9 cellular contexts compared by ENCODE assay signal in the genomic region with DNA sequence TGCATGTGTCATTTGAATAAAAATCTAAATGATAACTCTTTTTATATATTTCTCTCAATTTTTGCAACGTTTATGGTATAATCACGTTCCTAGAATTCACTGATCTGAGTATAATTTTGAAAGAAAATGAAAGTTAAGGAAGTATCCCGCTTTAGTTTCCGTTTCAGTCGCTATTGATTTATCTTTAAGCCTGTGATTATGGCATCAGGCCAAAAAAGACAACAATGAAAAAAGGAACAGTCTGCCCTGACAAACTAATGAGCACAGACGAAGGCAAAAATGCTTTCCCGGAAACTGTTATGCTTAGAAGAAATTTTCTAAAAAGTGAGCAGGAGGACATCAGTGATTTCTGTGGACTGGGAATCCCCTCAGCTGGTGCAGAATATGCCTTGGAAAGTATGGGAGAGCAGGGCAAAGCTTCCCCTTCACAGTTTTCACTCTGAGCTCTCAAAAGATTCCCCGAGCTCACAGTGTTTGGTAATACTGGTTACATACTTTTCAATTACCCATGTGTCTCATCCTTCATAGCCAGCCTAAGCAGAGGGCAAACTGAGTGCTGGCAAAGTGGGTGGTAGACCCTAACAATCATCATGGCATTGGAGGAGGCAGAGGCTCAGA. TPM values are rescaled to one million over a fixed set of nuclear protein-coding genes. Genes with fewer than 3 reads are reported as not detected.
A peak's percentile ranks its signal among the peaks of the same experiment; 100 is the strongest.
DNase-seq lines count a peak whose midpoint lies in the region; ATAC-seq and TF ChIP-seq lines count a peak whose summit lies in the region.
"Had no signal": no experiment of that assay in that cellular context is flagged by ENCODE, and none has a peak within 500 bp of the region (broad histone marks: within the 10 kb centered on the region; RNA-seq: fewer than 3 reads in every experiment).

No MANE protein-coding gene starts in this region.

- no peak for TF ChIP-seq CTCF in right lobe of liver (IDR thresholded peaks at IDR 0.05)

- H3K36me3 ChIP-seq in BLaER1 treated with 17β-estradiol and CSF1 and Interleukin-3, amounts not matched to agents 10 nM and 100 nM = no peaks in the 10 kb centered on the region
- H3K36me3 ChIP-seq in adipocyte (ENCODE audit: control insufficient read depth, insufficient read depth, low read length, severe bottlenecking) = no peaks in the 10 kb centered on the region
- no peaks in the 10 kb centered on the region for H3K36me3 ChIP-seq in right lobe of liver

- no peak for TF ChIP-seq POLR2A in right lobe of liver (IDR thresholded peaks at IDR 0.05)

- ATAC-seq in right lobe of liver = peak; percentile 70 to 84 (median 80)
- ATAC-seq in HG02938 (IDR thresholded peaks at IDR 0.05; ENCODE audit: unreplicated experiment) = no peak
- ATAC-seq in GM18517 (IDR thresholded peaks at IDR 0.05; ENCODE audit: unreplicated experiment) = no peak
- no peak for ATAC-seq in HG02678 (IDR thresholded peaks at IDR 0.05; ENCODE audit: unreplicated experiment)

- peak overlapping the region; percentile 43 to 89 (median 62) for H3K4me2 ChIP-seq in BLaER1 treated with 17β-estradiol and CSF1 and Interleukin-3, amounts not matched to agents 10 nM and 100 nM

- no peaks in the 10 kb centered on the region for H4K20me1 ChIP-seq in BLaER1 treated with 17β-estradiol and CSF1 and Interleukin-3, amounts not matched to agents 10 nM and 100 nM

- DNase-seq in NCI-H1092 (lab: John Stamatoyannopoulos, UW) (peak; percentile 2), adipocyte (ENCODE audit: low read depth) (peak; percentile 9), right lobe of liver (no peak), SW 1271 (lab: John Stamatoyannopoulos, UW) (no peak)
- DNase-seq: activated naive CD4-positive, alpha-beta T cell treated with Interleukin-2 at 50 U/mL for 16 hours had no signal

- intact Hi-C loops in right lobe of liver (cut with DNase I) = no loop called here

- peak overlapping the region in 9 of 11 experiments; percentile 12 to 74 (median 37); a peak in 11 of 22 replicates for H3K27ac ChIP-seq in BLaER1 treated with 17β-estradiol and CSF1 and Interleukin-3, amounts not matched to agents 10 nM and 100 nM
- peak overlapping the region in 1 of 3 donors; percentile 34 for H3K27ac ChIP-seq in right lobe of liver

- H3K27me3 ChIP-seq in BLaER1 treated with 17β-estradiol and CSF1 and Interleukin-3, amounts not matched to agents 10 nM and 100 nM = no peaks in the 10 kb centered on the region
- no peaks in the 10 kb centered on the region for H3K27me3 ChIP-seq in adipocyte (replicated peaks; ENCODE audit: control insufficient read depth, insufficient read depth, low read length)
- H3K27me3 ChIP-seq in right lobe of liver = no peaks in the 10 kb centered on the region

- H3K4me1 ChIP-seq in BLaER1 treated with 17β-estradiol and CSF1 and Interleukin-3, amounts not matched to agents 10 nM and 100 nM = peaks cover 6 to 34% (median 9%) of the 10 kb centered on the region in 10 experiments; a peak in 19 of 20 replicates
- H3K4me1 ChIP-seq in adipocyte (ENCODE audit: control insufficient read depth, insufficient read depth, low read length) = peaks cover 12% of the 10 kb centered on the region
- no peaks in the 10 kb centered on the region for H3K4me1 ChIP-seq in right lobe of liver

- 4% methylated on average over 8 of the region's 8 CpGs for WGBS in right lobe of liver (ENCODE audit: insufficient coverage, low coverage, low lambda C conversion rate, missing lambda C conversion rate)

- H3K9ac ChIP-seq in BLaER1 treated with 17β-estradiol and CSF1 and Interleukin-3, amounts not matched to agents 10 nM and 100 nM = peak overlapping the region in 7 of 11 experiments; percentile 34 to 60 (median 43); a peak in 10 of 22 replicates
- peak overlapping the region; percentile 35 for H3K9ac ChIP-seq in adipocyte (ENCODE audit: low read length)

- 0 out of 20 replicates have a peak overlapping the region, but pooled peaks of 1 of the 10 experiments have one; percentile 20 for H3K4me3 ChIP-seq in BLaER1 treated with 17β-estradiol and CSF1 and Interleukin-3, amounts not matched to agents 10 nM and 100 nM
- H3K4me3 ChIP-seq in adipocyte (ENCODE audit: low read length) = peak overlapping the region; percentile 71
- peak overlapping the region in 2 of 3 donors; percentile 38 to 41 for H3K4me3 ChIP-seq in right lobe of liver

- no peaks in the 10 kb centered on the region for H3K9me3 ChIP-seq in BLaER1 treated with 17β-estradiol and CSF1 and Interleukin-3, amounts not matched to agents 10 nM and 100 nM (replicated peaks in 1 of 11)
- H3K9me3 ChIP-seq in adipocyte (ENCODE audit: control insufficient read depth, low read length) (no peaks in the 10 kb centered on the region), right lobe of liver (no peaks in the 10 kb centered on the region)

RNA-seq across cellular contexts. Expression of a gene that starts 5.1 kb away (rescaled TPM):
- total RNA-seq in right lobe of liver = 1 to 10 TPM in 4 of 6 experiments, under 1 TPM in 1, not detected in 1; 0.42 to 7.0 (median 5.4) TPM

RNA-seq across cellular contexts. Expression of a gene that starts 7.5 kb away (rescaled TPM):
- under 1 TPM in 2 of 6 experiments, not detected in 4; 0.20 to 0.35 TPM for total RNA-seq in right lobe of liver

RNA-seq across cellular contexts. Expression of a gene that starts 21.0 kb away (rescaled TPM):
- 1 to 10 TPM in 4 of 6 experiments, under 1 TPM in 1, not detected in 1; 0.73 to 3.6 (median 2.6) TPM for total RNA-seq in right lobe of liver

RNA-seq across cellular contexts. Expression of a gene that starts 37.6 kb away (rescaled TPM):
- total RNA-seq in right lobe of liver = 10 to 100 TPM; 11.6 to 21.3 (median 17.2) TPM

RNA-seq across cellular contexts. Expression of a gene that starts 46.2 kb away (rescaled TPM):
- not detected for total RNA-seq in right lobe of liver

Comparison
In these comparisons a context has a peak if more than half of its experiments do, and no peak if none do; other contexts are left out.
1. DNase-seq: peak in NCI-H1092 (single experiment) and adipocyte (single experiment); none in right lobe of liver (0 of 3) and SW 1271 (0 of 2).
2. ATAC-seq: peak in right lobe of liver (4 of 4); none in HG02938 (single experiment), GM18517 (single experiment) and HG02678 (single experiment).